In the genomic region with DNA sequence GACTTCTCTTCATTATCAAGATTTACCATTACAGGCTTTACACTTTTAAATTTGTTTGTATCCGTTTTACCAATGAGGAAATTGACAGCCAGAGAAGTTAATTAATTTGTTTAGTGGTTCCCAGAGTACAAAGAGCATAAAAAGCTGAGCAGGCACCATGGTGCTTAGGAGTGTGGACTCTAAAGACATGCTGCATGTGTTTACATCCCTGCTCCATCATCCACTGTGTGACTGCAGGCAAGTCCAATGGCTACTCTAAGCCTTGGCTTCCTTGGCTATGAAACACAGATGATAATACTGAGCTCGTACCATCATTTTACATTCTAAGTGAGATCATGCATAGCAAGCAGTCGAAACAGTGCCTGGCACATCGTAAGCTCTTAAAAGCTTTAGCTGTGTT, we compare ENCODE assay signal across 19 cellular contexts.
"Had no signal": no experiment of that assay in that cellular context is flagged by ENCODE, and none has a peak within 500 bp of the region (broad histone marks: within the 10 kb centered on the region; RNA-seq: fewer than 3 reads in every experiment).

No MANE protein-coding gene starts in this region.

- DNase-seq: cortex of kidney; dorsolateral prefrontal cortex; effector CD8-positive, alpha-beta T cell; foreskin melanocyte; heart left ventricle; hypothalamus; kidney glomerular epithelial cell; mammary epithelial cell; natural killer cell; posterior cingulate gyrus; sigmoid colon; small intestine; stimulated activated CD4-positive, alpha-beta T cell treated with anti-CD3 and anti-CD28 coated beads, Interleukin-2, amount 100 ng/mL, for 48 hours; stimulated activated naive CD4-positive, alpha-beta T cell treated with Interleukin-2 at 50 U/mL for 16 hours; upper lobe of left lung had no signal

- H3K4me3 Mint-ChIP-seq: natural killer cell, neural crest cell had no signal

- H3K9me3 ChIP-seq: heart left ventricle, sigmoid colon, upper lobe of left lung, vagina had no signal

- H3K4me1 Mint-ChIP-seq: natural killer cell had no signal

- ATAC-seq: heart left ventricle, left lobe of liver, natural killer cell had no signal

- FAIRE-seq: islet of Langerhans, small intestine had no signal

- H3K27me3 ChIP-seq: heart left ventricle, sigmoid colon, upper lobe of left lung, vagina had no signal

- H3K4me3 ChIP-seq: dorsolateral prefrontal cortex, heart left ventricle, sigmoid colon, upper lobe of left lung, vagina had no signal

- H3K36me3 ChIP-seq: heart left ventricle, sigmoid colon, upper lobe of left lung, vagina had no signal

- H3K27ac ChIP-seq: dorsolateral prefrontal cortex, heart left ventricle, sigmoid colon, upper lobe of left lung, vagina had no signal

- H3K36me3 Mint-ChIP-seq: natural killer cell had no signal

- H3K27ac Mint-ChIP-seq: natural killer cell had no signal

- H3K4me1 ChIP-seq: heart left ventricle, upper lobe of left lung, vagina had no signal
